Comparison of ENCODE assay signal across 1 cellular context in genomic region chr7:105853931-105854419, GRCh38.
TF ChIP-seq lines count a peak whose summit lies in the region.

No MANE protein-coding gene starts in this region.

TF ChIP-seq in GM23338, 12 proteins besides CTCF, POLR2A, EP300 and RAD21 (continued from another document):
- no peak for TF ChIP-seq REST (IDR thresholded peaks at IDR 0.05; ENCODE audit: unreplicated experiment)
- TF ChIP-seq CREB1 (CRISPR knock-in tag; IDR thresholded peaks at IDR 0.05; ENCODE audit: low read depth), result no peak
- TF ChIP-seq NANOG (IDR thresholded peaks at IDR 0.05; ENCODE audit: borderline replicate concordance), result no peak
- TF ChIP-seq STAT1 (IDR thresholded peaks at IDR 0.05; ENCODE audit: unreplicated experiment), result no peak
- no peak for TF ChIP-seq JUNB (IDR thresholded peaks at IDR 0.05; ENCODE audit: unreplicated experiment)
- TF ChIP-seq ZNF462 (CRISPR knock-in tag; IDR thresholded peaks at IDR 0.05), result no peak
- no peak for TF ChIP-seq ZNF114 (CRISPR knock-in tag; IDR thresholded peaks at IDR 0.05)
- TF ChIP-seq EZH2phosphoT487 (IDR thresholded peaks at IDR 0.05; ENCODE audit: unreplicated experiment), result no peak
- TF ChIP-seq POLR2AphosphoS5 (IDR thresholded peaks at IDR 0.05; ENCODE audit: low read depth), result no peak
- TF ChIP-seq EZH2 (IDR thresholded peaks at IDR 0.05; ENCODE audit: low read depth, unreplicated experiment), result no peak
